Comparison of ENCODE assay signal across 20 cellular contexts in the genomic region with DNA sequence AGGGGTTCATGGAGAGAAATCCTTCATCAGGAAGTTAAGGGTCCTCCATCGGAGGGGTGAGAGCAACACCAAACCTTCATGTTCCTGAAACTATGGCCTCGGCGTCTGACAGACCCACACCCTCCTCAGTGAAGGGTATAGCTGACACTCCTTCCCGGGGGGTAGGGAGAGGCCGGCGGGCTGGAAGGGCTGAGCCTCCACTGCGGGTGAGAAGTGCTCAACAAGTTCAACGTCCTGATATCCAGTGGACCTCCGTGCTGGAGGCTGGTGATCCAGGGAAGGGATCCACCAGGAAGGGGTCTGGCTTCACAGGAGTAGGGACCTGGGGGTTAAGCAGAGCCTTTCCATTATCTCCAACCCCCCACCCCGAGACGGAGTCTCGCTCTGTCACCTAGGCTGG.
"Had no signal": no experiment of that assay in that cellular context is flagged by ENCODE, and none has a peak within 500 bp of the region (broad histone marks: within the 10 kb centered on the region; RNA-seq: fewer than 3 reads in every experiment).

No MANE protein-coding gene starts in this region.

- H3K27ac ChIP-seq: foreskin keratinocyte had no signal

- H3K9me3 ChIP-seq: adrenal gland, mucosa of descending colon, right atrium auricular region had no signal

- H3K4me3 ChIP-seq: adrenal gland, mucosa of descending colon, right atrium auricular region, skin epidermis had no signal

- H3K27me3 ChIP-seq: adrenal gland, foreskin keratinocyte, right atrium auricular region had no signal

- DNase-seq: activated CD4-positive, alpha-beta T cell treated with anti-CD3 and anti-CD28 coated beads, Interleukin-2, amount 10 ng/mL, durations not matched to agents 24 days and 14 days; activated CD8-positive, alpha-beta memory T cell treated with anti-CD3 and anti-CD28 coated beads, Interleukin-2, amount 50 U/mL, for 4 hours; activated effector memory CD4-positive, alpha-beta T cell treated with anti-CD3 and anti-CD28 coated beads, Interleukin-2, amount 50 U/mL, for 16 hours; activated T-cell treated with anti-CD3 and anti-CD28 coated beads, Interleukin-2, amount 50 U/mL, for 48 hours; adrenal gland; dermis blood vessel endothelial cell; effector memory CD4-positive, alpha-beta T cell; foreskin keratinocyte; glutamatergic neuron; hippocampal formation; mammary epithelial cell; mucosa of descending colon; naive B cell; stimulated activated CD4-positive, alpha-beta T cell treated with anti-CD3 and anti-CD28 coated beads, Interleukin-2, amount 100 ng/mL, for 48 hours; stimulated activated naive CD8-positive, alpha-beta T cell treated with anti-CD3 and anti-CD28 coated beads, Interleukin-15, amount 100 ng/mL, for 72 hours; T-cell; T-helper 9 cell had no signal

- ATAC-seq: foreskin keratinocyte; mucosa of descending colon; SK-N-SH treated with all-trans-retinoic acid at 6 μM for 48 hours; stimulated activated naive CD8-positive, alpha-beta T cell treated with anti-CD3 and anti-CD28 coated beads, Interleukin-15, amount 100 ng/mL, for 72 hours; T-cell had no signal
